ENCODE assay signal across 18 cellular contexts in genomic region chr7:55157347-55158105, GRCh38.
A peak's percentile ranks its signal among the peaks of the same experiment; 100 is the strongest.
DNase-seq lines count a peak whose midpoint lies in the region; ATAC-seq, FAIRE-seq and TF ChIP-seq lines count a peak whose summit lies in the region.
"Had no signal": no experiment of that assay in that cellular context is flagged by ENCODE, and none has a peak within 500 bp of the region (broad histone marks: within the 10 kb centered on the region; RNA-seq: fewer than 3 reads in every experiment).

No MANE protein-coding gene starts in this region.

- H3K27me3 ChIP-seq in H7 (ENCODE audit: control insufficient read depth, insufficient read depth, low read length), result no peaks in the 10 kb centered on the region
- no peaks in the 10 kb centered on the region for H3K27me3 ChIP-seq in astrocyte (ENCODE audit: insufficient read depth, low read length)
- H3K27me3 ChIP-seq in left ventricle myocardium inferior (ENCODE audit: low read depth), result peaks cover 2% of the 10 kb centered on the region
- no peaks in the 10 kb centered on the region for H3K27me3 ChIP-seq in ovary
- H3K27me3 ChIP-seq: foreskin keratinocyte had no signal

- peak overlapping the region; percentile 56 for H3K9ac ChIP-seq in astrocyte (ENCODE audit: low read length)

- H3K36me3 ChIP-seq in H7 (replicated peaks; ENCODE audit: control insufficient read depth, insufficient read depth, low read length) (no peaks in the 10 kb centered on the region), astrocyte (ENCODE audit: insufficient read depth, low read length) (peaks cover 46% of the 10 kb centered on the region), left ventricle myocardium inferior (peaks cover 56% of the 10 kb centered on the region), ovary (no peaks in the 10 kb centered on the region)

- peaks cover 10% of the 10 kb centered on the region for H3K36me3 Mint-ChIP-seq in astrocyte (ENCODE audit: low read depth, unreplicated experiment)
- H3K36me3 Mint-ChIP-seq: activated naive CD4-positive, alpha-beta T cell treated with anti-CD3 and anti-CD28 coated beads, Interleukin-2, amount 50 U/mL, for 24 hours; CD4-positive, alpha-beta memory T cell; naive thymus-derived CD4-positive, alpha-beta T cell had no signal

- no peak overlapping the region for H3K4me3 ChIP-seq in H7 (ENCODE audit: insufficient read depth, low read depth, low read length)
- H3K4me3 ChIP-seq in astrocyte (ENCODE audit: insufficient read depth, low read depth, low read length), result no peak overlapping the region
- no peak overlapping the region for H3K4me3 ChIP-seq in left ventricle myocardium inferior
- H3K4me3 ChIP-seq in ovary, result no peak overlapping the region

- H4K20me1 ChIP-seq in astrocyte (ENCODE audit: insufficient read depth, low read length), result no peaks in the 10 kb centered on the region

- intact Hi-C loops in left ventricle myocardium inferior (cut with micrococcal nuclease), result no loop called here
- intact Hi-C loops in ovary (cut with DNase I), result no loop called here

- H2AFZ ChIP-seq in astrocyte (ENCODE audit: low read depth, low read length), result no peak overlapping the region

- DNase-seq in H7 (peak; percentile 52), astrocyte (ENCODE audit: low read depth) (no peak), left ventricle myocardium inferior (peak; percentile 49), ovary (peak; percentile 46 to 80 (median 65)), NCI-H510A treated with DMSO at 0.1 percent for 48 hours (lab: John Stamatoyannopoulos, UW) (no peak), cortex of kidney (lab: John Stamatoyannopoulos, UW) (no peak), COLO668 (lab: John Stamatoyannopoulos, UW; ENCODE audit: unreplicated experiment) (no peak)
- DNase-seq: activated CD4-positive, alpha-beta T cell treated with anti-CD3 and anti-CD28 coated beads, Interleukin-2, amount 50 U/mL, for 4 hours; CD4-positive, alpha-beta memory T cell; central memory CD4-positive, alpha-beta T cell; DMS79 treated with DMSO at 0.1 percent for 48 hours; foreskin keratinocyte; naive thymus-derived CD4-positive, alpha-beta T cell; NCI-H187; NCI-H526 treated with DMSO at 0.1 percent for 48 hours; stimulated activated CD4-positive, alpha-beta T cell treated with anti-CD3 and anti-CD28 coated beads, Interleukin-2, amount 100 ng/mL, for 24 hours had no signal

- H3K9me3 ChIP-seq in astrocyte (ENCODE audit: insufficient read depth, low read depth, low read length) (no peaks in the 10 kb centered on the region), left ventricle myocardium inferior (replicated peaks) (no peaks in the 10 kb centered on the region), ovary (no peaks in the 10 kb centered on the region)

- H3K79me2 ChIP-seq in astrocyte (ENCODE audit: insufficient read depth, low read length), result peaks cover 4% of the 10 kb centered on the region

- H3K27ac Mint-ChIP-seq in astrocyte (ENCODE audit: unreplicated experiment), result no peak overlapping the region
- H3K27ac Mint-ChIP-seq: activated naive CD4-positive, alpha-beta T cell treated with anti-CD3 and anti-CD28 coated beads, Interleukin-2, amount 50 U/mL, for 24 hours; CD4-positive, alpha-beta memory T cell; naive thymus-derived CD4-positive, alpha-beta T cell had no signal

- H3K27me3 Mint-ChIP-seq in astrocyte (ENCODE audit: low read depth, unreplicated experiment), result no peaks in the 10 kb centered on the region

- 22 to 32% (median 26%) methylated on average over 27 of the region's 27 CpGs for WGBS in ovary, 3 donors

- no peaks in the 10 kb centered on the region for H3K9me3 Mint-ChIP-seq in astrocyte (ENCODE audit: unreplicated experiment)
- H3K9me3 Mint-ChIP-seq: activated naive CD4-positive, alpha-beta T cell treated with anti-CD3 and anti-CD28 coated beads, Interleukin-2, amount 50 U/mL, for 24 hours; CD4-positive, alpha-beta memory T cell; naive thymus-derived CD4-positive, alpha-beta T cell had no signal

- no peak for FAIRE-seq in astrocyte (lab: Jason Lieb, UNC)

- TF ChIP-seq CTCF in astrocyte (IDR thresholded peaks at IDR 0.05; ENCODE audit: insufficient read depth, low read depth, low read length), result no peak
- TF ChIP-seq CTCF in left ventricle myocardium inferior (IDR thresholded peaks at IDR 0.05; ENCODE audit: borderline replicate concordance), result no peak
- peak in 1 of 3 donors; percentile 19 for TF ChIP-seq CTCF in ovary (IDR thresholded peaks at IDR 0.05)

- H3K4me2 ChIP-seq in astrocyte (ENCODE audit: low read length), result peak overlapping the region; percentile 36

- ATAC-seq in HG03039 (IDR thresholded peaks at IDR 0.05; ENCODE audit: unreplicated experiment), result no peak
- ATAC-seq: foreskin keratinocyte; naive thymus-derived CD4-positive, alpha-beta T cell had no signal

- H3K4me1 ChIP-seq in astrocyte (ENCODE audit: insufficient read depth, low read length), result peaks cover 53% of the 10 kb centered on the region
- peaks cover 14% of the 10 kb centered on the region for H3K4me1 ChIP-seq in left ventricle myocardium inferior
- H3K4me1 ChIP-seq in ovary (ENCODE audit: insufficient read depth), result peaks cover 6% of the 10 kb centered on the region
- H3K4me1 ChIP-seq: foreskin keratinocyte had no signal

- TF ChIP-seq POLR2A in ovary (IDR thresholded peaks at IDR 0.05), result no peak

- H3K27ac ChIP-seq in astrocyte (ENCODE audit: low read depth, low read length), result peak overlapping the region; percentile 73
- peak overlapping the region; percentile 75 for H3K27ac ChIP-seq in left ventricle myocardium inferior (replicated peaks)
- H3K27ac ChIP-seq in ovary, result peak overlapping the region; percentile 54 to 89
- H3K27ac ChIP-seq: foreskin keratinocyte had no signal

- peaks cover 33% of the 10 kb centered on the region for H3K4me1 Mint-ChIP-seq in astrocyte (ENCODE audit: low read depth, unreplicated experiment)
- H3K4me1 Mint-ChIP-seq: activated naive CD4-positive, alpha-beta T cell treated with anti-CD3 and anti-CD28 coated beads, Interleukin-2, amount 50 U/mL, for 24 hours; CD4-positive, alpha-beta memory T cell had no signal

- no peak for TF ChIP-seq EP300 in ovary (IDR thresholded peaks at IDR 0.05)

- no peak overlapping the region for H3K4me3 Mint-ChIP-seq in astrocyte (ENCODE audit: unreplicated experiment)
- H3K4me3 Mint-ChIP-seq: activated naive CD4-positive, alpha-beta T cell treated with anti-CD3 and anti-CD28 coated beads, Interleukin-2, amount 50 U/mL, for 24 hours; CD4-positive, alpha-beta memory T cell; naive thymus-derived CD4-positive, alpha-beta T cell had no signal

Comparison
In these comparisons a context has a peak if more than half of its experiments do, and no peak if none do; other contexts are left out.
1. DNase-seq: peak in H7 (single experiment), left ventricle myocardium inferior (single experiment) and ovary (5 of 5); none in astrocyte (single experiment), NCI-H510A treated with DMSO at 0.1 percent for 48 hours (single experiment), cortex of kidney (single experiment) and COLO668 (single experiment).
2. Peak in every context shown above with its lines, with median percentiles within 50 percentile points of each other: H3K27ac ChIP-seq.